16 cellular contexts compared by ENCODE assay signal in genomic region chr10:76970795-76971519, GRCh38.
DNase-seq lines count a peak whose midpoint lies in the region; ATAC-seq, FAIRE-seq and TF ChIP-seq lines count a peak whose summit lies in the region.
"Had no signal": no experiment of that assay in that cellular context is flagged by ENCODE, and none has a peak within 500 bp of the region (broad histone marks: within the 10 kb centered on the region; RNA-seq: fewer than 3 reads in every experiment).

No MANE protein-coding gene starts in this region.

- H3K27me3 Mint-ChIP-seq in WTC11 (ENCODE audit: low read depth): no peaks in the 10 kb centered on the region

- no peaks in the 10 kb centered on the region for H3K9me3 Mint-ChIP-seq in WTC11
- H3K9me3 Mint-ChIP-seq: GM23338 had no signal

- no peak overlapping the region for H2AFZ ChIP-seq in K562 (ENCODE audit: low read depth, low read length)
- H2AFZ ChIP-seq: GM23338 had no signal

- no peaks in the 10 kb centered on the region for H3K36me3 ChIP-seq in K562 (ENCODE audit: control insufficient read depth, insufficient read depth, low read length)
- H3K36me3 ChIP-seq in muscle layer of colon (ENCODE audit: insufficient read depth, low read length): no peaks in the 10 kb centered on the region
- H3K36me3 ChIP-seq in vagina: no peaks in the 10 kb centered on the region
- H3K36me3 ChIP-seq: SJCRH30 had no signal

- no peak for TF ChIP-seq POLR2A in K562 (conservative IDR thresholded peaks at IDR 0.05)
- no peak for TF ChIP-seq POLR2A in vagina (IDR thresholded peaks at IDR 0.05)

- CTCF ChIA-PET in K562 (lab: Yijun Ruan, JAX; ENCODE audit: low intra/inter-chr PET ratio): no interaction called here
- CTCF ChIA-PET in WTC11 (lab: Charles Lee): no interaction called here

- H3K4me3 Mint-ChIP-seq in WTC11: no peak overlapping the region
- H3K4me3 Mint-ChIP-seq: GM23338 had no signal

- H3K4me1 Mint-ChIP-seq in WTC11: peaks cover 19% of the 10 kb centered on the region

- H3K27me3 ChIP-seq in K562 (ENCODE audit: control insufficient read depth in 2 of 2, insufficient read depth in 2 of 2, low read length in 2 of 2) (peaks cover 0 to 10% of the 10 kb centered on the region in 2 experiments; a peak in 3 of 5 replicates), muscle layer of colon (ENCODE audit: control insufficient read depth in 1 of 2, insufficient read depth in 2 of 2, low read length in 2 of 2) (no peaks in the 10 kb centered on the region), vagina (no peaks in the 10 kb centered on the region)
- H3K27me3 ChIP-seq: SJCRH30 had no signal

- 0% methylated on average over 3 of the region's 3 CpGs for WGBS in K562 (ENCODE audit: insufficient coverage, low coverage, missing lambda C conversion rate)

- intact Hi-C loops in K562 (cut with micrococcal nuclease) (no loop called here), vagina (cut with DNase I) (no loop called here)

- POLR2A ChIA-PET in K562 (lab: Yijun Ruan, JAX) (no interaction called here), WTC11 (lab: Charles Lee) (no interaction called here)

- ATAC-seq in K562 (no peak), WTC11 (no peak), HG02623 (IDR thresholded peaks at IDR 0.05; ENCODE audit: unreplicated experiment) (no peak)

- H3K9me3 ChIP-seq in K562 (replicated peaks; ENCODE audit: control insufficient read depth, insufficient read depth, low read depth, low read length) (no peaks in the 10 kb centered on the region), muscle layer of colon (ENCODE audit: low read length) (no peaks in the 10 kb centered on the region), vagina (no peaks in the 10 kb centered on the region)
- H3K9me3 ChIP-seq: SJCRH30 had no signal

- no peaks in the 10 kb centered on the region for H3K9me1 ChIP-seq in K562 (ENCODE audit: control insufficient read depth, insufficient read depth, low read length)

- DNase-seq in HFF-Myc (ENCODE audit: extremely low read depth, low read depth): peak; percentile 6
- no peak for DNase-seq in K562 (ENCODE audit: extremely low read depth in 1 of 4, low spot score in 3 of 4)
- no peak for DNase-seq in vagina (ENCODE audit: extremely low spot score in 2 of 2)
- DNase-seq in WTC11 (ENCODE audit: low spot score): no peak
- DNase-seq in coronary artery (ENCODE audit: low spot score): no peak
- DNase-seq: DMS 273 treated with DMSO at 0.1 percent for 48 hours, NCI-H1436, NCI-H2029, NCI-H2171, NCI-H446, SJCRH30 had no signal

- no peak for TF ChIP-seq EP300 in K562 (IDR thresholded peaks at IDR 0.05; ENCODE audit: low read length)

- H3K4me2 ChIP-seq in K562 (ENCODE audit: insufficient read depth, low read length): no peak overlapping the region
- H3K4me2 ChIP-seq: GM23338, KMS-11 had no signal

- H3K36me3 Mint-ChIP-seq in WTC11: no peaks in the 10 kb centered on the region

- H3K27ac ChIP-seq in K562 (ENCODE audit: extremely low read depth, low read depth, low read length) (no peak overlapping the region), muscle layer of colon (ENCODE audit: low read depth, low read length) (peak overlapping the region; percentile 75), vagina (peak overlapping the region; percentile 46), coronary artery (no peak overlapping the region)
- H3K27ac ChIP-seq: KMS-11, RWPE1, SJCRH30 had no signal

- no peaks in the 10 kb centered on the region for H4K20me1 ChIP-seq in K562 (replicated peaks; ENCODE audit: control insufficient read depth, insufficient read depth, low read length)

- no peaks in the 10 kb centered on the region for H3K79me2 ChIP-seq in K562 (ENCODE audit: control insufficient read depth, insufficient read depth, low read length)

- no TSS peak for BruUV-seq in K562 (replicated peaks; lab: Mats Ljungman, UMichigan)

- no peak overlapping the region for H3K9ac ChIP-seq in K562 (ENCODE audit: insufficient read depth in 1 of 2, low read depth in 2 of 2, low read length in 2 of 2)
- H3K9ac ChIP-seq in muscle layer of colon (ENCODE audit: low read length): no peak overlapping the region
- H3K9ac ChIP-seq: KMS-11 had no signal

- TF ChIP-seq CTCF in HFF-Myc (IDR thresholded peaks at IDR 0.05; ENCODE audit: low read depth, low read length, missing control alignments) (no peak), K562 (IDR thresholded peaks at IDR 0.05 in 2 of 3, conservative IDR thresholded peaks at IDR 0.05 in 1 of 3; ENCODE audit: insufficient read depth in 2 of 3, low read depth in 1 of 3, low read length in 3 of 3) (no peak), vagina (IDR thresholded peaks at IDR 0.05) (no peak), WTC11 (IDR thresholded peaks at IDR 0.05) (no peak), coronary artery (IDR thresholded peaks at IDR 0.05) (no peak)

- no peak for TF ChIP-seq RAD21 in K562 (CRISPR knock-in tag; conservative IDR thresholded peaks at IDR 0.05 in 1 of 2, IDR thresholded peaks at IDR 0.05 in 1 of 2)

- no peak overlapping the region for H3K4me3 ChIP-seq in HFF-Myc (replicated peaks; ENCODE audit: low read depth, low read length)
- no peak overlapping the region for H3K4me3 ChIP-seq in K562
- no peak overlapping the region for H3K4me3 ChIP-seq in muscle layer of colon (ENCODE audit: low read depth in 1 of 2, low read length in 2 of 2)
- H3K4me3 ChIP-seq in vagina: no peak overlapping the region
- no peak overlapping the region for H3K4me3 ChIP-seq in coronary artery
- H3K4me3 ChIP-seq: GM23338, SJCRH30 had no signal

- in situ Hi-C loops in K562 (cut with MboI): no loop called here

- FAIRE-seq in K562 (lab: Jason Lieb, UNC): no peak

- H3K27ac Mint-ChIP-seq in WTC11: no peak overlapping the region
- H3K27ac Mint-ChIP-seq: GM23338 had no signal

- H3K4me1 ChIP-seq in K562 (replicated peaks in 1 of 2; ENCODE audit: control insufficient read depth in 2 of 2, insufficient read depth in 2 of 2, low read length in 2 of 2): no peaks in the 10 kb centered on the region
- H3K4me1 ChIP-seq in muscle layer of colon (ENCODE audit: insufficient read depth, low read length): peaks cover 75% of the 10 kb centered on the region
- peaks cover 46% of the 10 kb centered on the region for H3K4me1 ChIP-seq in vagina
- H3K4me1 ChIP-seq: SJCRH30 had no signal

TF ChIP-seq in K562, 482 proteins besides CTCF, POLR2A, EP300 and RAD21:
- no peak for TF ChIP-seq ZNF212 (CRISPR knock-in tag; IDR thresholded peaks at IDR 0.05)
- TF ChIP-seq ZNF316 (IDR thresholded peaks at IDR 0.05): peak; percentile 37; the same call in 1 of the 2 replicates
- TF ChIP-seq SPI1 (IDR thresholded peaks at IDR 0.05; ENCODE audit: borderline replicate concordance, low read depth, low read length): no peak
- TF ChIP-seq ATF2 (CRISPR knock-in tag; IDR thresholded peaks at IDR 0.05): no peak
- 0 out of 2 replicates have a peak, but pooled peaks have one; percentile 17 for TF ChIP-seq MAFG (tag; conservative IDR thresholded peaks at IDR 0.05)
- peak; percentile 44; the same call in 1 of the 2 replicates for TF ChIP-seq MAFK (IDR thresholded peaks at IDR 0.05; ENCODE audit: low read length)
- 0 out of 2 replicates have a peak, but pooled peaks have one; percentile 3 for TF ChIP-seq MAFF (IDR thresholded peaks at IDR 0.05; ENCODE audit: low read length)
- no peak for TF ChIP-seq RBM22 (IDR thresholded peaks at IDR 0.05; ENCODE audit: low read depth, low read length, poor library complexity, severe bottlenecking)

TF ChIP-seq in WTC11, 78 proteins besides CTCF, POLR2A, EP300 and RAD21:
- TF ChIP-seq TEAD1 (CRISPR knock-in tag; IDR thresholded peaks at IDR 0.05) (no peak), NFE2L1 (CRISPR knock-in tag; IDR thresholded peaks at IDR 0.05) (no peak), KAT7 (CRISPR knock-in tag; IDR thresholded peaks at IDR 0.05; ENCODE audit: borderline replicate concordance) (no peak), NFYB (CRISPR knock-in tag; conservative IDR thresholded peaks at IDR 0.05; ENCODE audit: low read depth) (no peak), ESRRA (CRISPR knock-in tag; IDR thresholded peaks at IDR 0.05; ENCODE audit: borderline replicate concordance) (no peak), GTF2I (CRISPR knock-in tag; conservative IDR thresholded peaks at IDR 0.05) (no peak), TCF7 (CRISPR knock-in tag; IDR thresholded peaks at IDR 0.05; ENCODE audit: low read depth) (no peak), E2F5 (CRISPR knock-in tag; IDR thresholded peaks at IDR 0.05) (no peak), PRRX2 (CRISPR knock-in tag; IDR thresholded peaks at IDR 0.05) (no peak), ZNF512 (CRISPR knock-in tag; IDR thresholded peaks at IDR 0.05; ENCODE audit: borderline replicate concordance) (no peak), MAX (CRISPR knock-in tag; IDR thresholded peaks at IDR 0.05) (no peak)

Comparison
In these comparisons a context has a peak if more than half of its experiments do, and no peak if none do; other contexts are left out.
1. H3K27ac ChIP-seq: peak in muscle layer of colon (single experiment) and vagina (single experiment); none in K562 (single experiment) and coronary artery (0 of 2).